8 cellular contexts compared by ENCODE assay signal in genomic region chr2:151025816-151026215, GRCh38.
"Had no signal": no experiment of that assay in that cellular context is flagged by ENCODE, and none has a peak within 500 bp of the region (broad histone marks: within the 10 kb centered on the region; RNA-seq: fewer than 3 reads in every experiment).

No MANE protein-coding gene starts in this region.

- H3K9ac ChIP-seq: GM23248 had no signal

- H3K36me3 ChIP-seq: HAP-1 had no signal

- H2AFZ ChIP-seq: GM23248 had no signal

- H3K4me3 ChIP-seq: GM23248, GM23338, HAP-1 had no signal

- DNase-seq: GM23248, GOT3, H7, H9, HCEC 1CT, HFFc6 had no signal

- H3K9me3 ChIP-seq: HAP-1 had no signal

- H3K27ac ChIP-seq: GM23248 had no signal

- H3K4me2 ChIP-seq: GM23338 had no signal
